Comparison of ENCODE assay signal across 8 cellular contexts in the genomic region with DNA sequence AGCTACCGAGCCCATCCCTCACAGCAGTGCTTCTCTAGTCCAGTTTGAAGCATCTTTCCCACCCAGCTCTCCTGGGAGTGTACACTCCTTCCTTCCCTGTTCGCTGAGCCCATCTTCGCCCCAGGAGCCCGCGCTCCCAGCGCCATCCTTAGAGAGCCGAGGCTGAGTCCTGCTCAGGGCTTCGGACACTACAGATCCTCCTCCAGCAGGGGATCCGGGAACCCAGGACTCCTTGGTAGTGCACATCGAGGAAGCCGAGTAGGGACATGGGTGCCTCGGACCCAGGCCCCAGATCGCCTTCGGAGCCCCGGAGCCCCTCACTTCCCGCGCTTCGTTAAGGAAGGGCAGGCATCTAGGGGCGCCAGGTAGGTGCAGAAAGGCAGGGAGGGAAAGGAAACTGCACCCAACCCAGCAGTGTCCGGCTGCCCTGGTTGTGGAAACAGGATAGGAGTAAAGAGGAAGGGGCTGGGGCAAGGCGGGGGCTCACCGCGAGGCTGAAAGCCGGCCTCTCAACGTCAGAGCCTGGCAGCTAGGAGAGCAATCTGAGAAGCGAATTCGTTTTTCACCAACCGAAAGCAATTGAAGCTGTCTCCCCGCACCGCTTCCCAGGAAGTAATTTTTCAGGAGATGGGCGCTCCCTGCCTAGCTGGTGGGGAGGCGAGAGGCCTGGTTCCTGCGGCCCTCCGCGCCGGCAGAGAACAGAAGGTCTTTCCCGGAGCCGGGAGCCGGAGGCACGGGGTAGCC. TPM values are rescaled to one million over a fixed set of nuclear protein-coding genes. Genes with fewer than 3 reads are reported as not detected.
A peak's percentile ranks its signal among the peaks of the same experiment; 100 is the strongest.
DNase-seq lines count a peak whose midpoint lies in the region; ATAC-seq, FAIRE-seq and TF ChIP-seq lines count a peak whose summit lies in the region.

No MANE protein-coding gene starts in this region.

- H3K4me2 ChIP-seq in BLaER1 = peak overlapping the region; percentile 87

- 2% methylated on average over 39 to 40 of the region's 40 CpGs for WGBS in lung, 2 donors

- H3K9me3 ChIP-seq in BLaER1 (peaks cover 43% of the 10 kb centered on the region), HUES6 (ENCODE audit: control insufficient read depth, insufficient read depth, low read depth, low read length) (no peaks in the 10 kb centered on the region), lung (ENCODE audit: control insufficient read depth in 2 of 2, insufficient read depth in 1 of 2, low read length in 1 of 2) (peaks cover 0 to 16% of the 10 kb centered on the region in 2 donors)

- H3K36me3 ChIP-seq in BLaER1 (no peaks in the 10 kb centered on the region), HUES6 (ENCODE audit: control insufficient read depth, insufficient read depth, low read length) (no peaks in the 10 kb centered on the region), lung (ENCODE audit: control insufficient read depth in 2 of 2, insufficient read depth in 2 of 2, low read length in 2 of 2) (no peaks in the 10 kb centered on the region)

- TF ChIP-seq CTCF in lung (IDR thresholded peaks at IDR 0.05; ENCODE audit: control extremely low read depth, extremely low read depth) = no peak

- H3K4me3 ChIP-seq in BLaER1 (peak overlapping the region; percentile 61), HUES6 (ENCODE audit: low read depth, low read length) (peak overlapping the region; percentile 45), lung (peak overlapping the region; percentile 12)

- no peak overlapping the region for H3K9ac ChIP-seq in BLaER1
- no peak overlapping the region for H3K9ac ChIP-seq in HUES6 (ENCODE audit: low read length)

- DNase-seq in astrocyte of the hippocampus (ENCODE audit: low read depth, low spot score) (peak; percentile 29), lung (ENCODE audit: low spot score) (no peak), urothelium cell line (ENCODE audit: low spot score) (peak; percentile 11), medulla oblongata (ENCODE audit: extremely low spot score) (no peak), T-helper 9 cell (no peak)

- peaks cover 20% of the 10 kb centered on the region for H3K4me1 ChIP-seq in BLaER1
- H3K4me1 ChIP-seq in HUES6 (ENCODE audit: control insufficient read depth, insufficient read depth, low read length) = peaks cover 32% of the 10 kb centered on the region
- H3K4me1 ChIP-seq in lung (ENCODE audit: control insufficient read depth in 2 of 2, insufficient read depth in 2 of 2, low read length in 2 of 2) = peaks cover 0 to 23% of the 10 kb centered on the region in 2 donors

- peaks cover 88% of the 10 kb centered on the region for H4K20me1 ChIP-seq in BLaER1

- ATAC-seq in lung (ENCODE audit: insufficient read depth, low FRiP score) = no peak
- ATAC-seq in GM19023 (IDR thresholded peaks at IDR 0.05; ENCODE audit: unreplicated experiment) = no peak

- H3K27ac ChIP-seq in BLaER1 (no peak overlapping the region), HUES6 (ENCODE audit: low read depth, low read length) (no peak overlapping the region), lung (ENCODE audit: low read depth in 1 of 2, low read length in 1 of 2) (no peak overlapping the region)

- H3K27me3 ChIP-seq in BLaER1 (peaks cover 100% of the 10 kb centered on the region), HUES6 (ENCODE audit: control insufficient read depth, insufficient read depth, low read length) (peaks cover 100% of the 10 kb centered on the region), lung (ENCODE audit: control insufficient read depth, insufficient read depth) (peaks cover 18% of the 10 kb centered on the region)

- no peak for FAIRE-seq in urothelium cell line (lab: Jason Lieb, UNC)

RNA-seq across cellular contexts. Expression of a gene that starts 1.0 kb away (rescaled TPM):
- not detected for total RNA-seq in lung
- not detected for polyA plus RNA-seq in lung

RNA-seq across cellular contexts. Expression of a gene that starts 48.3 kb away (rescaled TPM):
- under 1 TPM in 1 of 2 donors, not detected in 1; 0.12 TPM for total RNA-seq in lung
- not detected for polyA plus RNA-seq in lung

Comparison
In these comparisons a context has a peak if more than half of its experiments do, and no peak if none do; other contexts are left out.
1. DNase-seq: peak in astrocyte of the hippocampus (single experiment) and urothelium cell line (single experiment); none in lung (single experiment), medulla oblongata (single experiment) and T-helper 9 cell (single experiment).
2. Peak in every context shown above with its lines, with median percentiles within 50 percentile points of each other: H3K4me3 ChIP-seq.